19 cellular contexts compared by ENCODE assay signal in the genomic region with DNA sequence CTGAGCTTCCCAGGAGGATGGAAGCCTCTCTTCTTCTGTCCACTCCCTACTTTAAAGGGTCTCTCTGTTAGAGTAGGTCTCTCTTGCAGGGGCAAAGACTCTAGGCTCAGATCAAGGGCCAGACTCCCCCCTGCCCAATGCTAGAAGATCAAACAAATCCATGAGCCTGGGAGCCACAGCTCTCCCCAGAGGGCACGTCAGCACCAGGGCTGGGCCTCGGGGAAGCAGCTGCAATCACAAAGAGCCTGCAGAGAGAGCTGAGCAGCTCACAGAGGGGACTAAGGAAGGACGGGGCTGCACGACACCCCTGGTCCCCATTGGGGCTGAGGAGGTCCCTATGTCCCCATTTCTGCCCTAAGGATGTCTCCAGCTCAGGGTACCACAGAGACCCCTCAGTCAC. TPM values are rescaled to one million over a fixed set of nuclear protein-coding genes. Genes with fewer than 3 reads are reported as not detected.
"Had no signal": no experiment of that assay in that cellular context is flagged by ENCODE, and none has a peak within 500 bp of the region (broad histone marks: within the 10 kb centered on the region; RNA-seq: fewer than 3 reads in every experiment).

No MANE protein-coding gene starts in this region.

- H3K4me1 Mint-ChIP-seq: activated CD4-positive, alpha-beta T cell treated with anti-CD3 and anti-CD28 coated beads, Interleukin-2, amount 10 ng/mL, durations not matched to agents 7 days and 5 days; activated naive CD4-positive, alpha-beta T cell treated with anti-CD3 and anti-CD28 coated beads, Interleukin-2, amount 50 U/mL, for 24 hours had no signal

- H3K4me3 Mint-ChIP-seq: activated CD4-positive, alpha-beta T cell treated with anti-CD3 and anti-CD28 coated beads, Interleukin-2, amount 10 ng/mL, durations not matched to agents 7 days and 5 days; activated naive CD4-positive, alpha-beta T cell treated with anti-CD3 and anti-CD28 coated beads, Interleukin-2, amount 50 U/mL, for 24 hours; nephron; stimulated activated effector memory CD8-positive, alpha-beta T cell treated with anti-CD3 and anti-CD28 coated beads, Interleukin-12 subunit alpha, Interleukin-12 subunit beta, amount 100 ng/mL, for 72 hours; type B pancreatic cell had no signal

- H3K27ac ChIP-seq: esophagus muscularis mucosa, left ventricle myocardium inferior, parathyroid adenoma had no signal

- FAIRE-seq: small intestine, TTC549 had no signal

- H3K4me1 ChIP-seq: parathyroid adenoma had no signal

- DNase-seq: activated CD4-positive, alpha-beta T cell treated with anti-CD3 and anti-CD28 coated beads, Interleukin-2, amount 10 ng/mL, durations not matched to agents 7 days and 5 days; activated CD4-positive, CD25-positive, alpha-beta regulatory T cell; activated T-cell treated with anti-CD3 and anti-CD28 coated beads for 4 hours; islet precursor cell; left ventricle myocardium inferior; mesenchymal stem cell; right cardiac atrium; small intestine; T-helper 2 cell had no signal

- H3K9me3 Mint-ChIP-seq: activated CD4-positive, alpha-beta T cell treated with anti-CD3 and anti-CD28 coated beads, Interleukin-2, amount 10 ng/mL, durations not matched to agents 7 days and 5 days; activated naive CD4-positive, alpha-beta T cell treated with anti-CD3 and anti-CD28 coated beads, Interleukin-2, amount 50 U/mL, for 24 hours; activated T-helper 2 cell treated with anti-CD3 and anti-CD28 coated beads, Interferon-gamma antibody, Interleukin-2, Interleukin-4, amounts not matched to agents 10 μg/mL and 5 μg/mL and 100 μg/mL, durations not matched to agents 14 hours and 24 hours and 36 hours; nephron; stimulated activated effector memory CD8-positive, alpha-beta T cell treated with anti-CD3 and anti-CD28 coated beads, Interleukin-12 subunit alpha, Interleukin-12 subunit beta, amount 100 ng/mL, for 72 hours; type B pancreatic cell had no signal

- H3K36me3 ChIP-seq: esophagus muscularis mucosa, left ventricle myocardium inferior had no signal

- H3K9me3 ChIP-seq: esophagus muscularis mucosa, left ventricle myocardium inferior had no signal

- H3K4me3 ChIP-seq: esophagus muscularis mucosa, left ventricle myocardium inferior had no signal

- H3K36me3 Mint-ChIP-seq: activated naive CD4-positive, alpha-beta T cell treated with anti-CD3 and anti-CD28 coated beads, Interleukin-2, amount 50 U/mL, for 24 hours; stimulated activated effector memory CD8-positive, alpha-beta T cell treated with anti-CD3 and anti-CD28 coated beads, Interleukin-12 subunit alpha, Interleukin-12 subunit beta, amount 100 ng/mL, for 72 hours; type B pancreatic cell had no signal

- H3K27ac Mint-ChIP-seq: activated CD4-positive, alpha-beta T cell treated with anti-CD3 and anti-CD28 coated beads, Interleukin-2, amount 10 ng/mL, durations not matched to agents 7 days and 5 days; activated naive CD4-positive, alpha-beta T cell treated with anti-CD3 and anti-CD28 coated beads, Interleukin-2, amount 50 U/mL, for 24 hours; activated T-helper 2 cell treated with anti-CD3 and anti-CD28 coated beads, Interferon-gamma antibody, Interleukin-2, Interleukin-4, amounts not matched to agents 10 μg/mL and 5 μg/mL and 100 μg/mL, durations not matched to agents 14 hours and 24 hours and 36 hours; nephron; stimulated activated effector memory CD8-positive, alpha-beta T cell treated with anti-CD3 and anti-CD28 coated beads, Interleukin-12 subunit alpha, Interleukin-12 subunit beta, amount 100 ng/mL, for 72 hours; type B pancreatic cell had no signal

- ATAC-seq: right cardiac atrium; stimulated activated effector memory CD8-positive, alpha-beta T cell treated with anti-CD3 and anti-CD28 coated beads, Interleukin-12 subunit alpha, Interleukin-12 subunit beta, amount 100 ng/mL, for 72 hours had no signal

RNA-seq across cellular contexts. Expression of a gene that starts 3.9 kb away (rescaled TPM):
- total RNA-seq: activated CD4-positive, alpha-beta T cell treated with anti-CD3 and anti-CD28 coated beads, Interleukin-2, amount 10 ng/mL, durations not matched to agents 7 days and 5 days; activated CD8-positive, alpha-beta memory T cell treated with anti-CD3 and anti-CD28 coated beads for 36 hours; activated T-helper 2 cell treated with anti-CD3 and anti-CD28 coated beads, Interferon-gamma antibody, Interleukin-2, Interleukin-4, amounts not matched to agents 10 μg/mL and 5 μg/mL and 100 μg/mL, durations not matched to agents 14 hours and 24 hours and 36 hours; fibroblast of villous mesenchyme had no signal
